Comparison of ENCODE assay signal across 15 cellular contexts in the genomic region with DNA sequence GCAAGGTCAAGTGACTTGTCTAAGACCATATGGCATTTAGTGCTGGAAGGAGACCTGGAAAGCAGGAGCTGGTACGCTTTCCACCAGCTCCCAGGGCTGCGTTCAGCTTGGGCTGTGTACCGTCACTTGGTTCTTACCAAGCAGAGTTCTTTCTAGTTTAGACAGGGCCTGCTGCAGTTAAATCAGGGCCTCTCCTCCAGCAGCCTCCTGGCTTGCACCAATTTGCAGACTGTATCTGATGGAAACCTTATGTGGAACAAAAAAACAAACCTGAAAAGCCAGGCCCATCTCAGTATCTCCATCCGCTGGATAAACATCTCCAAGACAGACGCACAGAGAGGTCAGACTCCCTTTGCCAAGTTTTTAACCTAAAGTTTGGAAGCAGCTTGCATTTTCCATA.
DNase-seq lines count a peak whose midpoint lies in the region; ATAC-seq and TF ChIP-seq lines count a peak whose summit lies in the region.
"Had no signal": no experiment of that assay in that cellular context is flagged by ENCODE, and none has a peak within 500 bp of the region (broad histone marks: within the 10 kb centered on the region; RNA-seq: fewer than 3 reads in every experiment).

No MANE protein-coding gene starts in this region.

- peaks cover 37% of the 10 kb centered on the region for H3K9me3 Mint-ChIP-seq in nephron
- H3K9me3 Mint-ChIP-seq: T-helper 1 cell treated with Interleukin-12 subunit alpha and Interleukin-12 subunit beta and Interleukin-4 antibody, amounts not matched to agents 30 μg/mL and 1 μg/mL, for 36 hours had no signal

- TF ChIP-seq CTCF in fibroblast of villous mesenchyme (IDR thresholded peaks at IDR 0.05; ENCODE audit: insufficient read depth, low read depth, low read length) (no peak), nephron (IDR thresholded peaks at IDR 0.05; ENCODE audit: unreplicated experiment in 3 of 3) (no peak), tibial nerve (IDR thresholded peaks at IDR 0.05) (no peak)

- ATAC-seq in HG02852 (IDR thresholded peaks at IDR 0.05; ENCODE audit: unreplicated experiment), result no peak

- DNase-seq in fibroblast of villous mesenchyme (ENCODE audit: low read depth) (peak; percentile 74), tibial nerve (ENCODE audit: low spot score in 2 of 2) (no peak), HAP-1 (ENCODE audit: low spot score in 2 of 2) (no peak), OCI-M2 (lab: John Stamatoyannopoulos, UW; ENCODE audit: unreplicated experiment) (no peak)
- no peak for DNase-seq in activated CD8-positive, alpha-beta memory T cell treated with anti-CD3 and anti-CD28 coated beads, Interleukin-2, amount 50 U/mL, for 4 hours
- DNase-seq: activated CD4-positive, alpha-beta T cell treated with anti-CD3 and anti-CD28 coated beads, Interleukin-2, amount 50 U/mL, for 1 hour; activated effector memory CD4-positive, alpha-beta T cell treated with anti-CD3 and anti-CD28 coated beads, Interleukin-2, amount 50 U/mL, for 16 hours; GF-D8; NCI-H2107 had no signal

- no peak for TF ChIP-seq POLR2A in tibial nerve (IDR thresholded peaks at IDR 0.05)

- H3K4me3 ChIP-seq in fibroblast of villous mesenchyme (ENCODE audit: low read depth, low read length) (no peak overlapping the region), tibial nerve (peak overlapping the region in 1 of 4 donors; percentile 22), HAP-1 (no peak overlapping the region)

- peaks cover 0 to 12% (median 0%) of the 10 kb centered on the region in 4 donors for H3K9me3 ChIP-seq in tibial nerve
- H3K9me3 ChIP-seq in HAP-1, result peaks cover 2% of the 10 kb centered on the region; the same call in 1 of the 2 replicates

- H3K27me3 ChIP-seq in tibial nerve, result no peaks in the 10 kb centered on the region
- no peaks in the 10 kb centered on the region for H3K27me3 ChIP-seq in HAP-1 (ENCODE audit: low read depth)

- H3K36me3 ChIP-seq in tibial nerve (no peaks in the 10 kb centered on the region), HAP-1 (replicated peaks) (no peaks in the 10 kb centered on the region)

- WGBS in tibial nerve, 2 donors, result 28 to 34% methylated on average over 5 of the region's 5 CpGs

- H3K27ac ChIP-seq in angular gyrus (ENCODE audit: low read depth, low read length) (peak overlapping the region; percentile 70), tibial nerve (peak overlapping the region; percentile 67 to 95 (median 88))

- peaks cover 27% of the 10 kb centered on the region for H3K4me1 Mint-ChIP-seq in nephron
- H3K4me1 Mint-ChIP-seq: CD14-positive monocyte had no signal

- no peaks in the 10 kb centered on the region for H3K27me3 Mint-ChIP-seq in nephron (ENCODE audit: low read depth)

- TF ChIP-seq EP300 in tibial nerve (IDR thresholded peaks at IDR 0.05), result no peak

- peak overlapping the region in 1 of 3 experiments; percentile 30 for H3K4me3 Mint-ChIP-seq in nephron
- H3K4me3 Mint-ChIP-seq: CD14-positive monocyte; dendritic cell treated with granulocyte-macrophage colony-stimulating factor and Interleukin-4, amounts not matched to agents 40 ng/mL and 50 ng/mL, for 4 days; T-helper 1 cell treated with Interleukin-12 subunit alpha and Interleukin-12 subunit beta and Interleukin-4 antibody, amounts not matched to agents 30 μg/mL and 1 μg/mL, for 36 hours had no signal

- peaks cover 3 to 34% (median 16%) of the 10 kb centered on the region in 4 donors for H3K4me1 ChIP-seq in tibial nerve
- H3K4me1 ChIP-seq in HAP-1, result no peaks in the 10 kb centered on the region

- no peaks in the 10 kb centered on the region for H3K36me3 Mint-ChIP-seq in nephron (ENCODE audit: low read depth)
- H3K36me3 Mint-ChIP-seq: CD14-positive monocyte had no signal

- H3K27ac Mint-ChIP-seq in nephron, result peak overlapping the region; percentile 97 to 99 (median 97)
- H3K27ac Mint-ChIP-seq: CD14-positive monocyte; dendritic cell treated with granulocyte-macrophage colony-stimulating factor and Interleukin-4, amounts not matched to agents 40 ng/mL and 50 ng/mL, for 4 days; T-helper 1 cell treated with Interleukin-12 subunit alpha and Interleukin-12 subunit beta and Interleukin-4 antibody, amounts not matched to agents 30 μg/mL and 1 μg/mL, for 36 hours had no signal

- in situ Hi-C loops in HAP-1 (cut with MboI; ENCODE audit: low sequenced_read_pairs), result no loop called here
